In the genomic region with DNA sequence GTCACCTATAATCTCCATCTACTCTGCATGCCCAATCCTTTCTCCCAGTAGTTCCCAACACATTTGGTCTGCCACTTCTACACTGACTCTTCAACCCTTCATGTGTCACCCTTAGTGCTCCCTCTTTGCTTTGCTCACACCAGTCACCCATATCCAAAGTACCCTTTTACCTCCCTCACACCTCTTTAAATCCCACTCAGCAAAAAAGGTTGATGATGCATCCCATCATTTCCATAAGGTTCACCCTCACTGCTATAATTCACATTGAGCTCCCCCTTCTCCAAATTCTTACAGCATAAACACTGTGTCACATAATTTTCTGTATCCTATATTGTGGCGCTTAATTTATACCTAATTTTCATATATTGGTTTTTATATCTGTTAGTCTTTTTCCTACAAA, we compare ENCODE assay signal across 10 cellular contexts.
"Had no signal": no experiment of that assay in that cellular context is flagged by ENCODE, and none has a peak within 500 bp of the region (broad histone marks: within the 10 kb centered on the region; RNA-seq: fewer than 3 reads in every experiment).

No MANE protein-coding gene starts in this region.

- H3K4me3 Mint-ChIP-seq: HFFc6 had no signal

- H3K4me1 ChIP-seq: HAP-1 had no signal

- H3K9ac ChIP-seq: GM23248, KMS-11 had no signal

- H3K4me3 ChIP-seq: GM23248, HAP-1 had no signal

- H3K27ac ChIP-seq: GM23248, HL-60, KMS-11 had no signal

- DNase-seq: GM23248, GOT3, H7, HFFc6, IMR-90, KBM-7 had no signal

- H3K9me3 Mint-ChIP-seq: HFFc6 had no signal

- H3K27ac Mint-ChIP-seq: HFFc6 had no signal

- H2AFZ ChIP-seq: GM23248 had no signal

- H3K4me2 ChIP-seq: KMS-11 had no signal

- H3K36me3 ChIP-seq: HAP-1 had no signal

- H3K9me3 ChIP-seq: HAP-1 had no signal

- ATAC-seq: HCT116 had no signal
